Comparison of ENCODE assay signal across 9 cellular contexts in genomic region chr22:43812890-43813289, GRCh38. TPM values are rescaled to one million over a fixed set of nuclear protein-coding genes. Genes with fewer than 3 reads are reported as not detected.
DNase-seq lines count a peak whose midpoint lies in the region; ATAC-seq and TF ChIP-seq lines count a peak whose summit lies in the region.
"Had no signal": no experiment of that assay in that cellular context is flagged by ENCODE, and none has a peak within 500 bp of the region (broad histone marks: within the 10 kb centered on the region; RNA-seq: fewer than 3 reads in every experiment).

No MANE protein-coding gene starts in this region.

- H3K4me1 Mint-ChIP-seq in activated naive CD8-positive, alpha-beta T cell treated with anti-CD3 and anti-CD28 coated beads, Interleukin-2, amount 10 ng/mL, durations not matched to agents 7 days and 5 days = peaks cover 18% of the 10 kb centered on the region

- H3K27ac ChIP-seq in thymus (ENCODE audit: low read depth) = no peak overlapping the region

- peaks cover 9% of the 10 kb centered on the region for H3K36me3 Mint-ChIP-seq in activated naive CD8-positive, alpha-beta T cell treated with anti-CD3 and anti-CD28 coated beads, Interleukin-2, amount 10 ng/mL, durations not matched to agents 7 days and 5 days

- 30% methylated on average over 6 of the region's 6 CpGs for WGBS in thymus

- no peaks in the 10 kb centered on the region for H3K9me3 Mint-ChIP-seq in activated naive CD8-positive, alpha-beta T cell treated with anti-CD3 and anti-CD28 coated beads, Interleukin-2, amount 10 ng/mL, durations not matched to agents 7 days and 5 days

- POLR2A ChIA-PET in activated naive CD8-positive, alpha-beta T cell treated with anti-CD3 and anti-CD28 coated beads, Interleukin-2, amount 10 ng/mL, durations not matched to agents 7 days and 5 days (lab: Charles Lee) = interaction anchor here (0.6 kb wide), 1 partner anchor 88 kb away, joined by 5 read pairs; no protein-coding TSS in a partner anchor

- DNase-seq in activated CD8-positive, alpha-beta memory T cell treated with anti-CD3 and anti-CD28 coated beads for 24 hours = peak; percentile 61
- DNase-seq in activated CD8-positive, alpha-beta memory T cell treated with anti-CD3 and anti-CD28 coated beads, Interleukin-2, amount 50 U/mL, for 48 hours = no peak
- DNase-seq in activated naive CD8-positive, alpha-beta T cell treated with anti-CD3 and anti-CD28 coated beads, Interleukin-2, amount 10 ng/mL, durations not matched to agents 7 days and 5 days = no peak
- no peak for DNase-seq in kidney epithelial cell (ENCODE audit: low read depth)
- DNase-seq in GM13976 (ENCODE audit: low spot score) = no peak
- DNase-seq in iPS-NIHi11 (ENCODE audit: low spot score) = no peak
- DNase-seq in ACHN = no peak
- DNase-seq: DND-41 had no signal

- H3K27me3 Mint-ChIP-seq in activated naive CD8-positive, alpha-beta T cell treated with anti-CD3 and anti-CD28 coated beads, Interleukin-2, amount 10 ng/mL, durations not matched to agents 7 days and 5 days = no peaks in the 10 kb centered on the region

- H3K4me3 ChIP-seq in kidney epithelial cell (ENCODE audit: low read depth, low read length) (peak overlapping the region; percentile 93), thymus (ENCODE audit: low read length) (peak overlapping the region; percentile 62)

- H3K4me3 Mint-ChIP-seq in activated naive CD8-positive, alpha-beta T cell treated with anti-CD3 and anti-CD28 coated beads, Interleukin-2, amount 10 ng/mL, durations not matched to agents 7 days and 5 days = peak overlapping the region; percentile 90

- peaks cover 12% of the 10 kb centered on the region for H3K4me1 ChIP-seq in thymus (ENCODE audit: control insufficient read depth, insufficient read depth, low read length)

- ATAC-seq in activated naive CD8-positive, alpha-beta T cell treated with anti-CD3 and anti-CD28 coated beads, Interleukin-2, amount 10 ng/mL, durations not matched to agents 7 days and 5 days (ENCODE audit: low read depth) = no peak

- no peak for TF ChIP-seq CTCF in kidney epithelial cell (IDR thresholded peaks at IDR 0.05; ENCODE audit: insufficient read depth, low read length, poor library complexity, severe bottlenecking)
- no peak for TF ChIP-seq CTCF in GM13976 (IDR thresholded peaks at IDR 0.05; ENCODE audit: borderline replicate concordance, control extremely low read depth, extremely low read depth, insufficient read depth, missing control alignments)

- H3K9me3 ChIP-seq in thymus (ENCODE audit: control insufficient read depth) = no peaks in the 10 kb centered on the region

- no peaks in the 10 kb centered on the region for H3K36me3 ChIP-seq in kidney epithelial cell (ENCODE audit: control insufficient read depth, insufficient read depth, low read length)
- H3K36me3 ChIP-seq in thymus (ENCODE audit: control insufficient read depth, insufficient read depth) = no peaks in the 10 kb centered on the region

- in situ Hi-C loops in GM13976 (cut with MboI; ENCODE audit: low sequenced_read_pairs, unreplicated experiment) (no loop called here), ACHN (cut with HindIII; ENCODE audit: low pct_ligation_motif_present, low pct_unique_long_range_greater_than_20kb, low sequenced_read_pairs) (no loop called here)

- H3K27ac Mint-ChIP-seq in activated naive CD8-positive, alpha-beta T cell treated with anti-CD3 and anti-CD28 coated beads, Interleukin-2, amount 10 ng/mL, durations not matched to agents 7 days and 5 days = peak overlapping the region; percentile 78

- H3K27me3 ChIP-seq in kidney epithelial cell (ENCODE audit: control insufficient read depth, insufficient read depth, low read length) (no peaks in the 10 kb centered on the region), thymus (ENCODE audit: control insufficient read depth, insufficient read depth) (no peaks in the 10 kb centered on the region)

RNA-seq across cellular contexts. Expression of gene EFCAB6, which starts 0.8 kb away (rescaled TPM):
- total RNA-seq in activated naive CD8-positive, alpha-beta T cell treated with anti-CD3 and anti-CD28 coated beads, Interleukin-2, amount 10 ng/mL, durations not matched to agents 7 days and 5 days = under 1 TPM; 0.19 to 0.37 TPM
- total RNA-seq in kidney epithelial cell = 1.7 and 2.3 TPM in 2 replicates
- polyA plus RNA-seq in thymus = 1.4 TPM

RNA-seq across cellular contexts. Expression of gene SULT4A1, which starts 49.4 kb away (rescaled TPM):
- not detected for total RNA-seq in activated naive CD8-positive, alpha-beta T cell treated with anti-CD3 and anti-CD28 coated beads, Interleukin-2, amount 10 ng/mL, durations not matched to agents 7 days and 5 days
- total RNA-seq in kidney epithelial cell = 1.4 and 1.8 TPM in 2 replicates
- 4.6 TPM for polyA plus RNA-seq in thymus
